ENCODE assay signal across 8 cellular contexts in the genomic region with DNA sequence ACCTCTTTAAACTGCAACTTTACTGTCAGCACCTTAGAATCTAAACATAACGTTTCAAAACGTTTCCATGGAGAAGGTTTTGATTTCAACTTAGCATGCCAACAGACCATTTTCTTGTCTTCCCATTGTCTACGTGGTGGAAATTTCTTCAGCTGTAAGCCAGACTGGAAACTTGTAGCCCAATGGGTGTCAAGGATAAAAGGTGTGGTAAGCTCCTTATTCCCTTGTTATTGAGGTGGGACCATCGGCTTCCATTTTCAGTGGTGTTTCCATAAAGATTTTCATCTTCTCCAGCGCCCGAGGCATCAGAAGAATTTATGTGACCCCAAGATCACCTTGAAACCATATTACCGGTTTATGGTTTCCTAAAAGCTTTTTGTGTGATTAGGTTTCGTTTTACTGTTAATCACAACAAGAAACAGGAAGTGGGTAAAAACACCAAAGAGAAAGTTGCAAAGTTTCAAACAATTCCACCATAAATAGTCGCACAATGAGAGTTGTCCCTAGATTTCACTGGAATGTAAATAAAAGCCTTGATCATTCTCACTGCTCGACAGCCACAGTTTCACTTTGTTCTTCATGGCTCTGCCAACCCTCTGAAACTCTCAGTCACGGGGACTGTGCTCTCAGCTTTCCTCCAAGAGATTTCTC.
DNase-seq lines count a peak whose midpoint lies in the region; ATAC-seq and TF ChIP-seq lines count a peak whose summit lies in the region.

No MANE protein-coding gene starts in this region.

- TF ChIP-seq CTCF in BE2C (IDR thresholded peaks at IDR 0.05; ENCODE audit: low read depth, low read length) (no peak), nephron (IDR thresholded peaks at IDR 0.05; ENCODE audit: unreplicated experiment in 3 of 3) (no peak)

- H3K27me3 Mint-ChIP-seq in nephron (ENCODE audit: low read depth), result no peaks in the 10 kb centered on the region

- peak overlapping the region; percentile 44 for H3K27ac ChIP-seq in epithelial cell of prostate

- no peaks in the 10 kb centered on the region for H3K36me3 Mint-ChIP-seq in nephron (ENCODE audit: low read depth)

- no peaks in the 10 kb centered on the region for H3K9me3 ChIP-seq in BE2C

- H3K27ac Mint-ChIP-seq in nephron, result peak overlapping the region; percentile 3 to 84 (median 82)

- H3K4me3 Mint-ChIP-seq in nephron, result peak overlapping the region in 2 of 3 experiments; percentile 57 to 65

- no peaks in the 10 kb centered on the region for H3K9me3 Mint-ChIP-seq in nephron

- H3K27me3 ChIP-seq in BE2C, result peaks cover 6% of the 10 kb centered on the region; the same call in 1 of the 2 replicates

- DNase-seq in BE2C (no peak), SKM-1 (lab: John Stamatoyannopoulos, UW; ENCODE audit: unreplicated experiment) (peak; percentile 10), epithelial cell of prostate (ENCODE audit: low read depth, low spot score) (no peak), cerebellar nuclear complex (lab: John Stamatoyannopoulos, UW) (no peak)
- no peak for DNase-seq in stimulated activated CD4-positive, alpha-beta T cell treated with anti-CD3 and anti-CD28 coated beads, Interleukin-2, amount 100 ng/mL, for 24 hours

- H3K4me1 ChIP-seq in BE2C, result no peaks in the 10 kb centered on the region

- peak overlapping the region; percentile 51 for H3K4me3 ChIP-seq in BE2C (ENCODE audit: low read depth, low read length)

- ATAC-seq in GM19035 (IDR thresholded peaks at IDR 0.05; ENCODE audit: unreplicated experiment) (peak; percentile 68), HG03103 (IDR thresholded peaks at IDR 0.05; ENCODE audit: low read depth, unreplicated experiment) (peak; percentile 59)

- peaks cover 22% of the 10 kb centered on the region for H3K4me1 Mint-ChIP-seq in nephron

- no peaks in the 10 kb centered on the region for H3K36me3 ChIP-seq in BE2C
